ENCODE assay signal across 23 cellular contexts in the genomic region with DNA sequence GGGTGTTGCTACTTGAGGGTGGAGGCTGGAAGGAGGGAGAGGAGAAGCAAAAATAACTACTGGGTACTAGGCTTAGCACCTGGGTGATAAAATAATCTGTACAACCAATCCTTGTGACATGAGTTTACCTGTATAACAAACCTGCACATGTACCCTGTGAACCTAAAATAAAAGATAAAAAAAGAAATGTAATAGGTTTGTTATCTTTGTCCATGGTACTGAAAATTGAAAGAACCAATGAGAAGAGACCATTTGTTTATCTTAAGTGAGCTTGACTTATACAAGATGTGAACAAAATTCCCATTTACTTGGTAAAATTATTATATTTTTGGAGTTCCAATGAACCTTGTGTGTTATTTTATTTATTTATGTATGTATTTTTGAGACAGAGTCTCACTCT. TPM values are rescaled to one million over a fixed set of nuclear protein-coding genes. Genes with fewer than 3 reads are reported as not detected.
A peak's percentile ranks its signal among the peaks of the same experiment; 100 is the strongest.
DNase-seq lines count a peak whose midpoint lies in the region; ATAC-seq, FAIRE-seq and TF ChIP-seq lines count a peak whose summit lies in the region.
"Had no signal": no experiment of that assay in that cellular context is flagged by ENCODE, and none has a peak within 500 bp of the region (broad histone marks: within the 10 kb centered on the region; RNA-seq: fewer than 3 reads in every experiment).

No MANE protein-coding gene starts in this region.

- no peak overlapping the region for H2AFZ ChIP-seq in astrocyte (ENCODE audit: low read depth, low read length)

- H3K27ac ChIP-seq in A549 (no peak overlapping the region), astrocyte (ENCODE audit: low read depth, low read length) (no peak overlapping the region), ascending aorta (no peak overlapping the region)
- H3K27ac ChIP-seq: 22Rv1, BLaER1 had no signal

- no peak for DNase-seq in A549 (ENCODE audit: low read depth in 1 of 2, low spot score in 1 of 2)
- no peak for DNase-seq in astrocyte (ENCODE audit: low read depth)
- peak; percentile 7 for DNase-seq in bronchial epithelial cell (ENCODE audit: low read depth)
- DNase-seq in COLO668 (lab: John Stamatoyannopoulos, UW; ENCODE audit: unreplicated experiment) = no peak
- no peak for DNase-seq in ascending aorta (ENCODE audit: low spot score in 2 of 2)
- DNase-seq: ACHN; BE2C; C1 segment of cervical spinal cord; Caco-2; Calu3; CD4-positive, alpha-beta memory T cell; CD4-positive, CD25-positive, alpha-beta regulatory T cell; CD8-positive, alpha-beta memory T cell; DMS79 treated with DMSO at 0.1 percent for 48 hours; GF-D8 had no signal

- no peaks in the 10 kb centered on the region for H4K20me1 ChIP-seq in astrocyte (ENCODE audit: insufficient read depth, low read length)
- H4K20me1 ChIP-seq: BLaER1 had no signal

- no peaks in the 10 kb centered on the region for H3K79me2 ChIP-seq in astrocyte (ENCODE audit: insufficient read depth, low read length)

- TF ChIP-seq RAD21 in A549 (conservative IDR thresholded peaks at IDR 0.05 in 1 of 2, IDR thresholded peaks at IDR 0.05 in 1 of 2) = no peak

- CTCF ChIA-PET in A549 (lab: Yijun Ruan, JAX) = no interaction called here

- H3K4me3 ChIP-seq in A549 (no peak overlapping the region), astrocyte (ENCODE audit: insufficient read depth, low read depth, low read length) (no peak overlapping the region), bronchial epithelial cell (ENCODE audit: low read depth, low read length) (no peak overlapping the region), ascending aorta (no peak overlapping the region)
- H3K4me3 ChIP-seq: BLaER1 had no signal

- H3K36me3 Mint-ChIP-seq in astrocyte (ENCODE audit: low read depth, unreplicated experiment) = no peaks in the 10 kb centered on the region
- H3K36me3 Mint-ChIP-seq: CD14-positive monocyte; CD4-positive, alpha-beta memory T cell; CD4-positive, CD25-positive, alpha-beta regulatory T cell had no signal

- no peak overlapping the region for H3K4me2 ChIP-seq in A549
- no peak overlapping the region for H3K4me2 ChIP-seq in astrocyte (ENCODE audit: low read length)
- H3K4me2 ChIP-seq: BLaER1 had no signal

- intact Hi-C loops in ascending aorta (cut with DNase I) = no loop called here

- no peaks in the 10 kb centered on the region for H3K9me3 ChIP-seq in A549
- no peaks in the 10 kb centered on the region for H3K9me3 ChIP-seq in astrocyte (ENCODE audit: insufficient read depth, low read depth, low read length)
- H3K9me3 ChIP-seq in ascending aorta = no peaks in the 10 kb centered on the region
- H3K9me3 ChIP-seq: BE2C, BLaER1, Caco-2 had no signal

- no peak overlapping the region for H3K27ac Mint-ChIP-seq in astrocyte (ENCODE audit: unreplicated experiment)
- H3K27ac Mint-ChIP-seq: CD14-positive monocyte; CD4-positive, alpha-beta memory T cell; CD4-positive, CD25-positive, alpha-beta regulatory T cell; CD8-positive, alpha-beta memory T cell had no signal

- H3K27me3 Mint-ChIP-seq in astrocyte (ENCODE audit: low read depth, unreplicated experiment) = no peaks in the 10 kb centered on the region

- no peaks in the 10 kb centered on the region for H3K36me3 ChIP-seq in astrocyte (ENCODE audit: insufficient read depth, low read length)
- H3K36me3 ChIP-seq in bronchial epithelial cell (ENCODE audit: control insufficient read depth, insufficient read depth, low read length) = no peaks in the 10 kb centered on the region
- no peaks in the 10 kb centered on the region for H3K36me3 ChIP-seq in ascending aorta
- H3K36me3 ChIP-seq: BE2C, BLaER1 had no signal

- no peak overlapping the region for H3K9ac ChIP-seq in astrocyte (ENCODE audit: low read length)
- H3K9ac ChIP-seq: BLaER1 had no signal

- no peak for TF ChIP-seq POLR2A in A549 (IDR thresholded peaks at IDR 0.05; ENCODE audit: low read length)

- TF ChIP-seq EP300 in A549 (IDR thresholded peaks at IDR 0.05) = no peak

- no peak overlapping the region for H3K4me3 Mint-ChIP-seq in astrocyte (ENCODE audit: unreplicated experiment)
- H3K4me3 Mint-ChIP-seq: CD14-positive monocyte; CD4-positive, alpha-beta memory T cell; CD4-positive, CD25-positive, alpha-beta regulatory T cell; CD8-positive, alpha-beta memory T cell had no signal

- ATAC-seq in A549 (no peak), HG02571 (IDR thresholded peaks at IDR 0.05; ENCODE audit: unreplicated experiment) (no peak)

- no peak for FAIRE-seq in A549 (lab: Jason Lieb, UNC)
- peak; percentile 20 for FAIRE-seq in astrocyte (lab: Jason Lieb, UNC)
- no peak for FAIRE-seq in bronchial epithelial cell (lab: Jason Lieb, UNC)
- FAIRE-seq: D721Med, G401.6, GM12891, GM19239 had no signal

- TF ChIP-seq CTCF in A549 (IDR thresholded peaks at IDR 0.05) = no peak
- TF ChIP-seq CTCF in astrocyte (IDR thresholded peaks at IDR 0.05; ENCODE audit: insufficient read depth, low read depth, low read length) = no peak
- TF ChIP-seq CTCF in bronchial epithelial cell (IDR thresholded peaks at IDR 0.05; ENCODE audit: insufficient read depth, low read length, severe bottlenecking) = no peak
- TF ChIP-seq CTCF in ascending aorta (IDR thresholded peaks at IDR 0.05) = no peak

- peaks cover 6% of the 10 kb centered on the region; the same call in 2 of the 3 replicates for H3K4me1 ChIP-seq in A549
- no peaks in the 10 kb centered on the region for H3K4me1 ChIP-seq in astrocyte (ENCODE audit: insufficient read depth, low read length)
- H3K4me1 ChIP-seq in ascending aorta = no peaks in the 10 kb centered on the region
- H3K4me1 ChIP-seq: BE2C, BLaER1 had no signal

- H3K27me3 ChIP-seq in astrocyte (ENCODE audit: insufficient read depth, low read length) (no peaks in the 10 kb centered on the region), bronchial epithelial cell (ENCODE audit: control insufficient read depth, insufficient read depth, low read length) (no peaks in the 10 kb centered on the region), ascending aorta (no peaks in the 10 kb centered on the region)
- H3K27me3 ChIP-seq: BE2C, BLaER1 had no signal

- H3K4me1 Mint-ChIP-seq in astrocyte (ENCODE audit: low read depth, unreplicated experiment) = no peaks in the 10 kb centered on the region
- H3K4me1 Mint-ChIP-seq: CD4-positive, alpha-beta memory T cell; CD4-positive, CD25-positive, alpha-beta regulatory T cell; CD8-positive, alpha-beta memory T cell had no signal

- POLR2A ChIA-PET in A549 (lab: Yijun Ruan, JAX) = no interaction called here

- H3K9me3 Mint-ChIP-seq in astrocyte (ENCODE audit: unreplicated experiment) = peaks cover 3% of the 10 kb centered on the region

TF ChIP-seq in A549, 52 proteins besides CTCF, POLR2A, EP300 and RAD21:
- TF ChIP-seq CHD4 (IDR thresholded peaks at IDR 0.05; ENCODE audit: borderline replicate concordance) = no peak
- TF ChIP-seq, protein P1, sequence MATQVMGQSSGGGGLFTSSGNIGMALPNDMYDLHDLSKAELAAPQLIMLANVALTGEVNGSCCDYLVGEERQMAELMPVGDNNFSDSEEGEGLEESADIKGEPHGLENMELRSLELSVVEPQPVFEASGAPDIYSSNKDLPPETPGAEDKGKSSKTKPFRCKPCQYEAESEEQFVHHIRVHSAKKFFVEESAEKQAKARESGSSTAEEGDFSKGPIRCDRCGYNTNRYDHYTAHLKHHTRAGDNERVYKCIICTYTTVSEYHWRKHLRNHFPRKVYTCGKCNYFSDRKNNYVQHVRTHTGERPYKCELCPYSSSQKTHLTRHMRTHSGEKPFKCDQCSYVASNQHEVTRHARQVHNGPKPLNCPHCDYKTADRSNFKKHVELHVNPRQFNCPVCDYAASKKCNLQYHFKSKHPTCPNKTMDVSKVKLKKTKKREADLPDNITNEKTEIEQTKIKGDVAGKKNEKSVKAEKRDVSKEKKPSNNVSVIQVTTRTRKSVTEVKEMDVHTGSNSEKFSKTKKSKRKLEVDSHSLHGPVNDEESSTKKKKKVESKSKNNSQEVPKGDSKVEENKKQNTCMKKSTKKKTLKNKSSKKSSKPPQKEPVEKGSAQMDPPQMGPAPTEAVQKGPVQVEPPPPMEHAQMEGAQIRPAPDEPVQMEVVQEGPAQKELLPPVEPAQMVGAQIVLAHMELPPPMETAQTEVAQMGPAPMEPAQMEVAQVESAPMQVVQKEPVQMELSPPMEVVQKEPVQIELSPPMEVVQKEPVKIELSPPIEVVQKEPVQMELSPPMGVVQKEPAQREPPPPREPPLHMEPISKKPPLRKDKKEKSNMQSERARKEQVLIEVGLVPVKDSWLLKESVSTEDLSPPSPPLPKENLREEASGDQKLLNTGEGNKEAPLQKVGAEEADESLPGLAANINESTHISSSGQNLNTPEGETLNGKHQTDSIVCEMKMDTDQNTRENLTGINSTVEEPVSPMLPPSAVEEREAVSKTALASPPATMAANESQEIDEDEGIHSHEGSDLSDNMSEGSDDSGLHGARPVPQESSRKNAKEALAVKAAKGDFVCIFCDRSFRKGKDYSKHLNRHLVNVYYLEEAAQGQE (IDR thresholded peaks at IDR 0.05) = peak; percentile 56; the same call in 1 of the 2 replicates

RNA-seq across cellular contexts. Expression of a gene that starts 11.1 kb away (rescaled TPM):
- polyA plus RNA-seq in A549 (2011; rRNA removed) = 32.2 and 33.5 TPM in 2 replicates
- polyA plus RNA-seq in A549 (2012; cell fraction: cytosol; rRNA removed) = 3.9 and 4.7 TPM in 2 replicates
- 1.9 and 3.2 TPM in 2 replicates for polyA plus RNA-seq in A549 (2012; cell fraction: nucleus; rRNA removed)
- polyA plus RNA-seq in A549 (2017; fragmentation: RNase III; extraction: RNeasy Plus Mini Kit Qiagen cat#74134 plus additional on column Dnase treatment) = 14.5 to 18.1 TPM (median 15.3 TPM) in 3 replicates
- 34.9 and 40.2 TPM in 2 replicates for polyA minus RNA-seq in A549 (2011; rRNA and poly(A)+ RNA removed)
- 49.0 and 49.5 TPM in 2 replicates for total RNA-seq in astrocyte
- total RNA-seq in bronchial epithelial cell = 54.5 and 69.3 TPM in 2 replicates
- 29.2 TPM for total RNA-seq in ascending aorta
